12 cellular contexts compared by ENCODE assay signal in genomic region chr17:62790554-62790953, GRCh38. TPM values are rescaled to one million over a fixed set of nuclear protein-coding genes. Genes with fewer than 3 reads are reported as not detected.
A peak's percentile ranks its signal among the peaks of the same experiment; 100 is the strongest.
DNase-seq lines count a peak whose midpoint lies in the region; ATAC-seq, FAIRE-seq and TF ChIP-seq lines count a peak whose summit lies in the region.
"Had no signal": no experiment of that assay in that cellular context is flagged by ENCODE, and none has a peak within 500 bp of the region (broad histone marks: within the 10 kb centered on the region; RNA-seq: fewer than 3 reads in every experiment).

No MANE protein-coding gene starts in this region.

- H3K27me3 ChIP-seq in astrocyte (ENCODE audit: insufficient read depth, low read length) = no peaks in the 10 kb centered on the region
- H3K27me3 ChIP-seq: upper lobe of left lung had no signal

- peak overlapping the region; percentile 94 for H3K27ac Mint-ChIP-seq in Calu3 (ENCODE audit: unreplicated experiment)
- peak overlapping the region; percentile 98 for H3K27ac Mint-ChIP-seq in astrocyte (ENCODE audit: unreplicated experiment)

- FAIRE-seq in astrocyte (lab: Jason Lieb, UNC) = peak; percentile 90

- peaks cover 26% of the 10 kb centered on the region for H3K4me1 ChIP-seq in astrocyte (ENCODE audit: insufficient read depth, low read length)
- H3K4me1 ChIP-seq: Caco-2, upper lobe of left lung had no signal

- H4K20me1 ChIP-seq in astrocyte (ENCODE audit: insufficient read depth, low read length) = no peaks in the 10 kb centered on the region

- H3K4me2 ChIP-seq in astrocyte (ENCODE audit: low read length) = peak overlapping the region; percentile 82

- ATAC-seq in HG03354 (IDR thresholded peaks at IDR 0.05; ENCODE audit: poor library complexity, severe bottlenecking, unreplicated experiment) (no peak), HG03025 (IDR thresholded peaks at IDR 0.05; ENCODE audit: low FRiP score, unreplicated experiment) (no peak)
- ATAC-seq: heart right ventricle had no signal

- H3K27ac ChIP-seq in astrocyte (ENCODE audit: low read depth, low read length) = peak overlapping the region; percentile 99
- H3K27ac ChIP-seq: heart right ventricle, upper lobe of left lung had no signal

- H3K9me3 ChIP-seq in astrocyte (ENCODE audit: insufficient read depth, low read depth, low read length) = no peaks in the 10 kb centered on the region
- H3K9me3 ChIP-seq: Caco-2, upper lobe of left lung had no signal

- peak overlapping the region; percentile 38 for H3K4me3 ChIP-seq in astrocyte (ENCODE audit: insufficient read depth, low read depth, low read length)
- H3K4me3 ChIP-seq: heart right ventricle, upper lobe of left lung had no signal

- peak overlapping the region; percentile 63 for H3K4me3 Mint-ChIP-seq in Calu3 (ENCODE audit: low read depth, unreplicated experiment)
- H3K4me3 Mint-ChIP-seq in astrocyte (ENCODE audit: unreplicated experiment) = no peak overlapping the region

- DNase-seq in Calu3 (peak; percentile 22), M059J (ENCODE audit: low read depth) (peak; percentile 90), astrocyte (ENCODE audit: low read depth) (peak; percentile 93), kidney tubule cell (ENCODE audit: low spot score) (peak; percentile 89), GM19240 (ENCODE audit: insufficient read length, low spot score) (no peak)
- DNase-seq in stimulated activated naive CD4-positive, alpha-beta T cell treated with Interleukin-2 at 50 U/mL for 16 hours (lab: John Stamatoyannopoulos, UW) = no peak
- DNase-seq: Caco-2, heart right ventricle, NCI-H187, upper lobe of left lung had no signal

- CTCF ChIA-PET in Calu3 (lab: Charles Lee) = interaction anchor here (1.0 kb wide), 1 partner anchor 12 kb away, joined by 3 read pairs; no protein-coding TSS in a partner anchor

- H3K4me1 Mint-ChIP-seq in Calu3 (ENCODE audit: low read depth, unreplicated experiment) (peaks cover 40% of the 10 kb centered on the region), astrocyte (ENCODE audit: low read depth, unreplicated experiment) (peaks cover 26% of the 10 kb centered on the region)

- H3K27me3 Mint-ChIP-seq in Calu3 (ENCODE audit: unreplicated experiment) (no peaks in the 10 kb centered on the region), astrocyte (ENCODE audit: low read depth, unreplicated experiment) (no peaks in the 10 kb centered on the region)

- TF ChIP-seq CTCF in Calu3 (IDR thresholded peaks at IDR 0.05; ENCODE audit: unreplicated experiment) (no peak), astrocyte (IDR thresholded peaks at IDR 0.05; ENCODE audit: insufficient read depth, low read depth, low read length) (no peak)

- H3K79me2 ChIP-seq in astrocyte (ENCODE audit: insufficient read depth, low read length) = no peaks in the 10 kb centered on the region

- BruUV-seq in Calu3 (replicated peaks; lab: Mats Ljungman, UMichigan) = no TSS peak

- intact Hi-C loops in Calu3 (cut with micrococcal nuclease; ENCODE audit: unreplicated experiment) = loop anchor here (5.0 to 10.0 kb wide), 2 partner anchors 104 to 177 kb away; partner anchors contain the start of gene TANC2

- H3K9me3 Mint-ChIP-seq in Calu3 (ENCODE audit: low read depth, unreplicated experiment) (no peaks in the 10 kb centered on the region), astrocyte (ENCODE audit: unreplicated experiment) (peaks cover 2% of the 10 kb centered on the region)

- no peaks in the 10 kb centered on the region for H3K36me3 ChIP-seq in astrocyte (ENCODE audit: insufficient read depth, low read length)
- H3K36me3 ChIP-seq: heart right ventricle, upper lobe of left lung had no signal

- H2AFZ ChIP-seq in astrocyte (ENCODE audit: low read depth, low read length) = no peak overlapping the region

- H3K36me3 Mint-ChIP-seq in Calu3 (ENCODE audit: insufficient read depth, unreplicated experiment) (peaks cover 8% of the 10 kb centered on the region), astrocyte (ENCODE audit: low read depth, unreplicated experiment) (no peaks in the 10 kb centered on the region)

- H3K9ac ChIP-seq in astrocyte (ENCODE audit: low read length) = peak overlapping the region; percentile 91

RNA-seq across cellular contexts. Expression of gene MARCHF10, which starts 17.6 kb away (rescaled TPM):
- not detected in 2 replicates for total RNA-seq in Calu3 (2022)
- 0.05 TPM in 1 of 2 replicates, not detected in the other for total RNA-seq in M059J (2014; rRNA removed; shearing (Covaris generic))
- total RNA-seq in astrocyte = not detected in 2 replicates
- total RNA-seq: Caco-2, heart right ventricle had no signal

Comparison
In these comparisons a context has a peak if more than half of its experiments do, and no peak if none do; other contexts are left out.
1. DNase-seq: peak in Calu3 (single experiment), M059J (single experiment), astrocyte (single experiment) and kidney tubule cell (single experiment); none in GM19240 (single experiment) and stimulated activated naive CD4-positive, alpha-beta T cell treated with Interleukin-2 at 50 U/mL for 16 hours (single experiment).